8 cellular contexts compared by ENCODE assay signal in genomic region chr1:93814059-93814794, GRCh38.
A peak's percentile ranks its signal among the peaks of the same experiment; 100 is the strongest.
DNase-seq lines count a peak whose midpoint lies in the region; ATAC-seq and TF ChIP-seq lines count a peak whose summit lies in the region.

No MANE protein-coding gene starts in this region.

- H3K4me1 Mint-ChIP-seq in endothelial cell (ENCODE audit: unreplicated experiment), result peaks cover 51% of the 10 kb centered on the region

- H3K27me3 ChIP-seq in mesendoderm (ENCODE audit: insufficient read depth, low read length, poor library complexity), result no peaks in the 10 kb centered on the region

- no peaks in the 10 kb centered on the region for H3K36me3 ChIP-seq in mesendoderm (ENCODE audit: control insufficient read depth, insufficient read depth, low read length)

- H3K27ac Mint-ChIP-seq in endothelial cell (ENCODE audit: unreplicated experiment), result no peak overlapping the region

- WGBS in mesendoderm (ENCODE audit: extremely low coverage, insufficient coverage, low lambda C conversion rate), result no CpG with 5 or more reads among the region's 7 CpGs

- no peak overlapping the region for H3K4me3 Mint-ChIP-seq in endothelial cell (ENCODE audit: unreplicated experiment)

- H3K9me3 Mint-ChIP-seq in endothelial cell (ENCODE audit: unreplicated experiment), result no peaks in the 10 kb centered on the region

- peak overlapping the region; percentile 92 for H3K56ac ChIP-seq in mesendoderm (ENCODE audit: low read length)

- peak; percentile 99 for TF ChIP-seq CTCF in AG09319 (IDR thresholded peaks at IDR 0.05; ENCODE audit: low read depth, low read length)
- peak; percentile 77 for TF ChIP-seq CTCF in endothelial cell (IDR thresholded peaks at IDR 0.05; ENCODE audit: unreplicated experiment)

- no peak overlapping the region for H4K8ac ChIP-seq in mesendoderm (ENCODE audit: low read depth, low read length)

- peak overlapping the region; percentile 97 for H2AK5ac ChIP-seq in mesendoderm (ENCODE audit: low read length)

- peak overlapping the region; percentile 99 for H2BK5ac ChIP-seq in mesendoderm (ENCODE audit: low read length)

- H3K18ac ChIP-seq in mesendoderm (ENCODE audit: low read length), result peak overlapping the region; percentile 52

- H4K5ac ChIP-seq in mesendoderm (ENCODE audit: low read length), result peak overlapping the region; percentile 28

- H3K4ac ChIP-seq in mesendoderm (ENCODE audit: low read depth, low read length), result peak overlapping the region; percentile 76

- H3K27me3 Mint-ChIP-seq in endothelial cell (ENCODE audit: unreplicated experiment), result peaks cover 3% of the 10 kb centered on the region

- H3K4me2 ChIP-seq in mesendoderm (ENCODE audit: low read length), result no peak overlapping the region

- peak overlapping the region; percentile 67 for H3K9ac ChIP-seq in mesendoderm (ENCODE audit: low read length)

- peak; percentile 66 for ATAC-seq in GM18508 (IDR thresholded peaks at IDR 0.05; ENCODE audit: insufficient read depth, unreplicated experiment)
- peak; percentile 76 for ATAC-seq in HG03432 (IDR thresholded peaks at IDR 0.05; ENCODE audit: unreplicated experiment)
- ATAC-seq in activated CD4-positive, CD25-positive, alpha-beta regulatory T cell treated with anti-CD3 and anti-CD28 coated beads, Interleukin-2, amount 50 U/mL, for 24 hours, result peak; percentile 30 to 46

- H3K4me3 ChIP-seq in mesendoderm (ENCODE audit: low read length), result no peak overlapping the region

- no peaks in the 10 kb centered on the region for H3K79me1 ChIP-seq in mesendoderm (ENCODE audit: low read length)

- no peaks in the 10 kb centered on the region for H3K36me3 Mint-ChIP-seq in endothelial cell (ENCODE audit: low read depth, unreplicated experiment)

- H3K27ac ChIP-seq in mesendoderm (ENCODE audit: low read depth, low read length) (peak overlapping the region; percentile 71), substantia nigra (ENCODE audit: low read depth, low read length, poor library complexity, severe bottlenecking) (no peak overlapping the region)

- DNase-seq in AG09319 (ENCODE audit: extremely low read depth, low read depth) (peak; percentile 59), NCI-H345 treated with DMSO at 0.1 percent for 48 hours (lab: John Stamatoyannopoulos, UW; ENCODE audit: unreplicated experiment) (peak; percentile 63), endothelial cell (ENCODE audit: low spot score) (peak; percentile 61), mesendoderm (peak; percentile 96), substantia nigra (lab: John Stamatoyannopoulos, UW) (peak in 35 of 49 donors; percentile 2 to 70 (median 31))

- H2BK15ac ChIP-seq in mesendoderm (replicated peaks; ENCODE audit: low read depth), result peak overlapping the region; percentile 23

- H3K23ac ChIP-seq in mesendoderm (ENCODE audit: low read length), result peak overlapping the region; percentile 60

- no peaks in the 10 kb centered on the region for H3K79me2 ChIP-seq in mesendoderm (ENCODE audit: control insufficient read depth, insufficient read depth, low read length)

- H2BK120ac ChIP-seq in mesendoderm (ENCODE audit: low read depth, low read length), result peak overlapping the region; percentile 39

- peaks cover 29% of the 10 kb centered on the region for H3K4me1 ChIP-seq in mesendoderm (ENCODE audit: control insufficient read depth, low read depth, low read length)

Comparison
In these comparisons a context has a peak if more than half of its experiments do, and no peak if none do; other contexts are left out.
1. DNase-seq: peak in every context shown above with its lines; median percentile 96 in mesendoderm; 63 in NCI-H345 treated with DMSO at 0.1 percent for 48 hours; 61 in endothelial cell; 59 in AG09319; 31 in substantia nigra.